In the genomic region with DNA sequence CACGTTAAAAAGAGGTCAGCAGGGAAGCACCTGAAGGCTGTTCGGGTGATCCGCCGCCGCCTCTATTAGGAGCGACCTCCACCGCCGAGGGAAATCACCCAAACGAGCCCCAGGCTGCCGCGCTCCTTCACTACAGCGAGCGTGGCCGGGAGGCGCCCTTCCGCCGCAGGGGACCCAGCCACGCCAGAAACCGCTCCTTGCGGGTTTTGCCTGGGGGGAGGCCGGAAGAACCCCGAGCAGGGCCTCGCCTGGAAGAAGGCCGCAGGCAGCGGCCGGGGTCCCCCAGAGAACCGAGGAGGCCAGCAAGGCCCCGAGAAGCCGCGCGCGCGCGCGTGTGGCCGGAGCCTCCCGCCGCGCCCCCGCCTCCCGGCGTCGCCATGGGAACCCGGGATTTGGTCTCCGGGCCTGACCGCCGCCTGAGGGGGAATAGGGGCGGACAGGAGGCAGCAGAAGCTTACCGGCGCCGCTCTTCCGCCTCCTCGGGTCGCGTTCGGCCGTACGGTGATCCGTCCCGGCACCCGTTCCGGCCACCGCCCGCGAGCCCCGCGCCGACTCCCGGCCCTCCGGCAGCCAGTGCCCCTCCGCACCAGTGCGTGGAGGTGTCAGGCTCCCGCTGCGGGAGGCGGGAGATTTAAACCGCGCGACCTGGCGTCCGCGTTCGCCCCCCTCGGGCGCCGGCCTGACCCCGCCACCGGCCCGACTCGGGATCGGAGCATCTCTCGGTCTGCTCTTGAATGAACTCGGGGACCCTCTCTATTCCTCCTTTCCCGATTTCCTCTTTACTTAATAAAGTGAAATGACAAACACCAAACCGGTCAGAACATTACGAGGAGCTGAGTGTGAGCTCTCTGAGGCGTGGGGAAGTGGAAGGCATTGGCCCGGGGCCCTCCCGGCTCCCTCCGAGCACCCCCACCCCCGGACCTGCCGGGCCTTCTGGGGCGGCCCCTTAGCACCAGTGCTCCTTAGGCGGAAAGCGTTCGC, we compare ENCODE assay signal across 8 cellular contexts. TPM values are rescaled to one million over a fixed set of nuclear protein-coding genes. Genes with fewer than 3 reads are reported as not detected.
DNase-seq lines count a peak whose midpoint lies in the region; ATAC-seq and TF ChIP-seq lines count a peak whose summit lies in the region.

ICA1L (minus strand) TSS at position 606 of the 981 bp plus-strand sequence. CDS start 42,757 bp downstream, outside the sequence.

- CTCF ChIA-PET in HEK293T (lab: Yijun Ruan, JAX) = interaction anchor here (0.6 to 1.2 kb wide), 3 partner anchors 17 to 362 kb away, joined by 4 to 5 read pairs (median 4); no protein-coding TSS in a partner anchor

- H3K4me3 Mint-ChIP-seq in T-helper 1 cell treated with Interleukin-12 subunit alpha and Interleukin-12 subunit beta and Interleukin-4 antibody, amounts not matched to agents 30 μg/mL and 1 μg/mL, for 36 hours = peak within 1 kb of the TSS; percentile 93

- POLR2A ChIA-PET in HEK293T (lab: Yijun Ruan, JAX) = interaction anchor here (1.2 to 2.1 kb wide), 3 partner anchors 40 to 282 kb away, joined by 3 to 6 read pairs (median 3); partner anchors contain the start of genes CARF and WDR12

- intact Hi-C loops in left ventricle myocardium superior (cut with micrococcal nuclease) = no loop called here

- peak; percentile 64 for DNase-seq in GM12865 (ENCODE audit: low read depth)
- DNase-seq in HEK293T (ENCODE audit: extremely low spot score) = peak; percentile 66
- DNase-seq in MV-4-11 (lab: John Stamatoyannopoulos, UW) = peak; percentile 37
- peak; percentile 27 for DNase-seq in amniotic stem cell (lab: John Stamatoyannopoulos, UW)
- peak; percentile 84 for DNase-seq in left ventricle myocardium superior
- peak; percentile 49 for DNase-seq in putamen (ENCODE audit: low spot score)
- DNase-seq in COLO829 (ENCODE audit: low spot score) = no peak

- peak; percentile 93 for ATAC-seq in left ventricle myocardium superior

- H3K4me1 Mint-ChIP-seq in T-helper 1 cell treated with Interleukin-12 subunit alpha and Interleukin-12 subunit beta and Interleukin-4 antibody, amounts not matched to agents 30 μg/mL and 1 μg/mL, for 36 hours (ENCODE audit: low read depth) = peaks cover 13% of the 10 kb centered on the region

- TF ChIP-seq CTCF in GM12865 (IDR thresholded peaks at IDR 0.05; ENCODE audit: insufficient read depth, low read depth, low read length, missing control alignments) = no peak

- H3K27me3 Mint-ChIP-seq in T-helper 1 cell treated with Interleukin-12 subunit alpha and Interleukin-12 subunit beta and Interleukin-4 antibody, amounts not matched to agents 30 μg/mL and 1 μg/mL, for 36 hours (ENCODE audit: low read depth) = peaks cover 3% of the 10 kb centered on the region

- no peaks in the 10 kb centered on the region for H3K36me3 Mint-ChIP-seq in T-helper 1 cell treated with Interleukin-12 subunit alpha and Interleukin-12 subunit beta and Interleukin-4 antibody, amounts not matched to agents 30 μg/mL and 1 μg/mL, for 36 hours (ENCODE audit: low read depth)

- H3K9me3 Mint-ChIP-seq in T-helper 1 cell treated with Interleukin-12 subunit alpha and Interleukin-12 subunit beta and Interleukin-4 antibody, amounts not matched to agents 30 μg/mL and 1 μg/mL, for 36 hours = no peaks in the 10 kb centered on the region

- H3K4me3 ChIP-seq in GM12865 (ENCODE audit: low read depth, low read length) = peak within 1 kb of the TSS; percentile 82

- H3K27ac Mint-ChIP-seq in T-helper 1 cell treated with Interleukin-12 subunit alpha and Interleukin-12 subunit beta and Interleukin-4 antibody, amounts not matched to agents 30 μg/mL and 1 μg/mL, for 36 hours = peak within 1 kb of the TSS; percentile 71

TF ChIP-seq in HEK293T, 16 proteins besides CTCF, POLR2A, EP300 and RAD21:
- TF ChIP-seq PKNOX1 (IDR thresholded peaks at IDR 0.05) = no peak
- no peak for TF ChIP-seq ARNT (IDR thresholded peaks at IDR 0.05)
- TF ChIP-seq HDGF (IDR thresholded peaks at IDR 0.05; ENCODE audit: borderline replicate concordance) = no peak
- no peak for TF ChIP-seq CTBP1 (IDR thresholded peaks at IDR 0.05; ENCODE audit: borderline replicate concordance)
- 0 out of 2 replicates have a peak, but pooled peaks have one; percentile 13 for TF ChIP-seq LEF1 (IDR thresholded peaks at IDR 0.05; ENCODE audit: borderline replicate concordance)
- no peak for TF ChIP-seq TARDBP (IDR thresholded peaks at IDR 0.05)
- no peak for TF ChIP-seq FOXM1 (IDR thresholded peaks at IDR 0.05; ENCODE audit: borderline replicate concordance)
- no peak for TF ChIP-seq BHLHE40 (IDR thresholded peaks at IDR 0.05; ENCODE audit: borderline replicate concordance)
- no peak for TF ChIP-seq FOXK2 (IDR thresholded peaks at IDR 0.05)
- peak; percentile 26; the same call in 1 of the 2 replicates for TF ChIP-seq L3MBTL2 (conservative IDR thresholded peaks at IDR 0.05)
- no peak for TF ChIP-seq SP1 (IDR thresholded peaks at IDR 0.05)
- TF ChIP-seq FOXA1 (IDR thresholded peaks at IDR 0.05) = no peak
- TF ChIP-seq ZNF384 (IDR thresholded peaks at IDR 0.05) = no peak

RNA-seq across cellular contexts. Expression of gene ICA1L, which starts in this region (rescaled TPM):
- total RNA-seq in left ventricle myocardium superior = 6.9 TPM
